In the genomic region with DNA sequence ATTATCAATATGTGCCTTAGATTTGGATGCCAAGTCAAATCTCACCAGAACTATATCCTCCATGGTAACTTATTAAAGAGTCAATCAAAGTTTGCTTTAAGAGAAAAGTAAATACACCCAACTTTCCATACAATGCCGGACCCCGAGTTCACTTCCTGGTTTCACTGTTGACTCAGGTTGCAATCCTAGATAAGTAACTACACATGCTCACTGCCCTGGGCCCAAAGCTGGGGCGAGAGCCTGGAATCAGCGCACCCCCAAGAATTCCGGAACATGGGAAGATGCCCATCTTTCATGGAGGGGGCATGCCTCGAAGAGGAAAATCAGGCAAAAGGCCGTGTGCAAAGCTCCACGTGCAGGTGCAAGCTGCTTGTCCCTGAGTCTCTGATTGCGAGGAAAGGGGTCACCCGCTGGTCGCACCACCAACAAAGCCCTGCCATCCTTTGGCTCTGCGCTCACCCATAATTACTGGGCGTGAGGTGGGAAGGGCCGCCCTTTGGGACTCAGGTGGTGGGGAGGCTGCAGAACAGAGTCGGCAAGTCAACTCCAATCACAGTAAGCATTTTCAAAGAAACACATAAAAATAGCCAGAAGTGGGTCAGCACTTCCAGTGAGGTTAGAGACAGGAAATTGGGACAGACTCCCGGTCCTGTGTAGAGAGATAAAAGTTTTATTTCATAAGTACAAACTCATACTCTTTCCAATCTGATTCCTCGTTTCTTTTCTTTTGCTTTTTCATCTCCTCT, we compare ENCODE assay signal across 8 cellular contexts.
DNase-seq lines count a peak whose midpoint lies in the region; ATAC-seq and TF ChIP-seq lines count a peak whose summit lies in the region.

No MANE protein-coding gene starts in this region.

- no peaks in the 10 kb centered on the region for H3K9me3 ChIP-seq in SJCRH30 (replicated peaks)

- H3K4me1 Mint-ChIP-seq in CD14-positive monocyte: peaks cover 93% of the 10 kb centered on the region
- H3K4me1 Mint-ChIP-seq in naive thymus-derived CD8-positive, alpha-beta T cell: peaks cover 44 to 81% (median 75%) of the 10 kb centered on the region in 4 donors

- H3K27me3 ChIP-seq in SJCRH30: no peaks in the 10 kb centered on the region

- H3K27ac Mint-ChIP-seq in CD14-positive monocyte: peak overlapping the region; percentile 98 to 100 (median 100)
- H3K27ac Mint-ChIP-seq in naive thymus-derived CD8-positive, alpha-beta T cell: peak overlapping the region in 8 of 10 donors; percentile 22 to 96 (median 72)

- peak overlapping the region; percentile 65 to 70 for H3K4me3 Mint-ChIP-seq in CD14-positive monocyte
- H3K4me3 Mint-ChIP-seq in naive thymus-derived CD8-positive, alpha-beta T cell: peak overlapping the region in 3 of 10 donors; percentile 1 to 49 (median 20)

- peaks cover 0 to 2% (median 0%) of the 10 kb centered on the region in 3 donors for H3K27me3 Mint-ChIP-seq in CD14-positive monocyte (ENCODE audit: low read depth in 3 of 3)
- no peaks in the 10 kb centered on the region for H3K27me3 Mint-ChIP-seq in naive thymus-derived CD8-positive, alpha-beta T cell

- intact Hi-C loops in CD14-positive monocyte (cut with micrococcal nuclease): loop anchor here (5.0 kb wide), 4 partner anchors 94 to 359 kb away; partner anchors contain the start of gene IRF2BP2 (in 1 of the 2)

- peaks cover 0 to 4% (median 3%) of the 10 kb centered on the region in 7 donors for H3K9me3 Mint-ChIP-seq in CD14-positive monocyte
- H3K9me3 Mint-ChIP-seq in naive thymus-derived CD8-positive, alpha-beta T cell: no peaks in the 10 kb centered on the region

- POLR2A ChIA-PET in naive thymus-derived CD8-positive, alpha-beta T cell (lab: Charles Lee): no interaction called here

- no peak for TF ChIP-seq CTCF in CD14-positive monocyte (IDR thresholded peaks at IDR 0.05)
- TF ChIP-seq CTCF in cardiac fibroblast (IDR thresholded peaks at IDR 0.05; ENCODE audit: low read depth, low read length): no peak

- H3K36me3 ChIP-seq in SJCRH30: no peaks in the 10 kb centered on the region

- ATAC-seq in naive thymus-derived CD8-positive, alpha-beta T cell: no peak
- ATAC-seq in GM21526 (IDR thresholded peaks at IDR 0.05; ENCODE audit: low FRiP score, unreplicated experiment): no peak

- H3K4me3 ChIP-seq in cardiac fibroblast (replicated peaks in 1 of 2; ENCODE audit: low read depth in 2 of 2, low read length in 2 of 2) (no peak overlapping the region), SJCRH30 (no peak overlapping the region)

- H3K4me1 ChIP-seq in SJCRH30: peaks cover 39% of the 10 kb centered on the region

- no peak overlapping the region for H3K27ac ChIP-seq in SJCRH30

- peak; percentile 64 for DNase-seq in CD14-positive monocyte (ENCODE audit: low spot score)
- DNase-seq in M059J (ENCODE audit: low read depth): peak; percentile 51
- peak; percentile 65 to 79 for DNase-seq in cardiac fibroblast (ENCODE audit: low read depth in 2 of 2)
- no peak for DNase-seq in naive thymus-derived CD8-positive, alpha-beta T cell
- no peak for DNase-seq in HK-2 (ENCODE audit: unreplicated experiment)
- DNase-seq in SJCRH30: no peak
- DNase-seq in NCI-H2171 treated with DMSO at 0.1 percent for 48 hours (lab: John Stamatoyannopoulos, UW): no peak

- H3K36me3 Mint-ChIP-seq in CD14-positive monocyte: peaks cover 8% of the 10 kb centered on the region in 2 donors
- H3K36me3 Mint-ChIP-seq in naive thymus-derived CD8-positive, alpha-beta T cell: no peaks in the 10 kb centered on the region

Comparison
In these comparisons a context has a peak if more than half of its experiments do, and no peak if none do; other contexts are left out.
1. DNase-seq: peak in CD14-positive monocyte (single experiment), M059J (single experiment) and cardiac fibroblast (2 of 2); none in naive thymus-derived CD8-positive, alpha-beta T cell (0 of 10), HK-2 (single experiment), SJCRH30 (0 of 2) and NCI-H2171 treated with DMSO at 0.1 percent for 48 hours (single experiment).